In genomic region chr7:102444961-102445673, GRCh38 we compare ENCODE assay signal across 1 cellular context.
A peak's percentile ranks its signal among the peaks of the same experiment; 100 is the strongest.
TF ChIP-seq lines count a peak whose summit lies in the region.

No MANE protein-coding gene starts in this region.

TF ChIP-seq in K562, 482 proteins besides CTCF, POLR2A, EP300 and RAD21 (continues in another document):
- TF ChIP-seq MYBL2 (IDR thresholded peaks at IDR 0.05; ENCODE audit: low read depth) = no peak
- no peak for TF ChIP-seq MYBL2 (CRISPR knock-in tag; IDR thresholded peaks at IDR 0.05; ENCODE audit: borderline replicate concordance)
- TF ChIP-seq PHF20 (IDR thresholded peaks at IDR 0.05; ENCODE audit: partially characterized antibody) = peak; percentile 26
- TF ChIP-seq PKNOX1 (IDR thresholded peaks at IDR 0.05) = peak; percentile 49
- no peak for TF ChIP-seq CREB3L1 (IDR thresholded peaks at IDR 0.05; ENCODE audit: borderline replicate concordance, low read depth)
- TF ChIP-seq ATF6 (CRISPR knock-in tag; IDR thresholded peaks at IDR 0.05) = 0 out of 2 replicates have a peak, but pooled peaks have one; percentile 51
- TF ChIP-seq SREBF1 (IDR thresholded peaks at IDR 0.05; ENCODE audit: borderline replicate concordance, low read depth, low read length) = no peak
- TF ChIP-seq E2F5 (CRISPR knock-in tag; IDR thresholded peaks at IDR 0.05) = no peak
- 0 out of 2 replicates have a peak, but pooled peaks have one; percentile 27 for TF ChIP-seq TAL1 (IDR thresholded peaks at IDR 0.05)
- no peak for TF ChIP-seq YBX1 (IDR thresholded peaks at IDR 0.05)
- TF ChIP-seq CTBP1 (IDR thresholded peaks at IDR 0.05; ENCODE audit: borderline replicate concordance) = 0 out of 2 replicates have a peak, but pooled peaks have one; percentile 20
- no peak for TF ChIP-seq ZNF134 (CRISPR knock-in tag; conservative IDR thresholded peaks at IDR 0.05)
- TF ChIP-seq ARHGAP35 (IDR thresholded peaks at IDR 0.05; ENCODE audit: partially characterized antibody) = no peak
- TF ChIP-seq MAX (CRISPR knock-in tag; IDR thresholded peaks at IDR 0.05) = 0 out of 2 replicates have a peak, but pooled peaks have one; percentile 18
- TF ChIP-seq ZBTB40 (IDR thresholded peaks at IDR 0.05) = 0 out of 2 replicates have a peak, but pooled peaks have one; percentile 13
- TF ChIP-seq ZBTB40 (CRISPR knock-in tag; IDR thresholded peaks at IDR 0.05) = no peak
- no peak for TF ChIP-seq HMG20B (CRISPR knock-in tag; IDR thresholded peaks at IDR 0.05)
- peak; percentile 73; the same call in 1 of the 2 replicates for TF ChIP-seq ZNF12 (CRISPR knock-in tag; IDR thresholded peaks at IDR 0.05)
- TF ChIP-seq ELK1 (CRISPR knock-in tag; IDR thresholded peaks at IDR 0.05) = no peak
- peak; percentile 72 for TF ChIP-seq DPF2 (IDR thresholded peaks at IDR 0.05)
- no peak for TF ChIP-seq PTTG1 (tag; IDR thresholded peaks at IDR 0.05; ENCODE audit: low read depth)
- TF ChIP-seq TFAP4 (CRISPR knock-in tag; IDR thresholded peaks at IDR 0.05; ENCODE audit: borderline replicate concordance) = 0 out of 2 replicates have a peak, but pooled peaks have one; percentile 25
- TF ChIP-seq CBFA2T3 (IDR thresholded peaks at IDR 0.05) = peak; percentile 58; the same call in 1 of the 2 replicates
- TF ChIP-seq ZBTB1 (CRISPR knock-in tag; IDR thresholded peaks at IDR 0.05; ENCODE audit: borderline replicate concordance, low read depth) = 0 out of 2 replicates have a peak, but pooled peaks have one; percentile 42
- TF ChIP-seq MNT (conservative IDR thresholded peaks at IDR 0.05) = 0 out of 4 replicates have a peak, but pooled peaks of 1 of the 2 experiments have one; percentile 17
- TF ChIP-seq HDAC1 (IDR thresholded peaks at IDR 0.05) = 0 out of 4 replicates have a peak, but pooled peaks of 1 of the 2 experiments have one; percentile 9
- no peak for TF ChIP-seq ID3 (CRISPR knock-in tag; IDR thresholded peaks at IDR 0.05)
- no peak for TF ChIP-seq ID3 (tag; IDR thresholded peaks at IDR 0.05)
- peak; percentile 39; the same call in 1 of the 2 replicates for TF ChIP-seq TCF3 (CRISPR knock-in tag; IDR thresholded peaks at IDR 0.05)
- TF ChIP-seq BRD9 (IDR thresholded peaks at IDR 0.05; ENCODE audit: low read depth, partially characterized antibody) = no peak
- TF ChIP-seq SIN3A (IDR thresholded peaks at IDR 0.05; ENCODE audit: borderline replicate concordance in 2 of 2, control insufficient read depth in 1 of 2, low read depth in 2 of 2, low read length in 2 of 2) = no peak
- TF ChIP-seq ARID1B (IDR thresholded peaks at IDR 0.05) = peak; percentile 78
- peak; percentile 66 for TF ChIP-seq SMARCA4 (IDR thresholded peaks at IDR 0.05)
- 0 out of 2 replicates have a peak, but pooled peaks have one; percentile 22 for TF ChIP-seq JUND (IDR thresholded peaks at IDR 0.05; ENCODE audit: borderline replicate concordance, low read depth, low read length)
- TF ChIP-seq JUND (tag; IDR thresholded peaks at IDR 0.05; ENCODE audit: borderline replicate concordance, low read depth, low read length) = peak; percentile 57; the same call in 1 of the 3 replicates
- TF ChIP-seq FOSL1 (tag; conservative IDR thresholded peaks at IDR 0.05) = 0 out of 2 replicates have a peak, but pooled peaks have one; percentile 38
